In genomic region chrX:19133784-19134183, GRCh38 we compare ENCODE assay signal across 30 cellular contexts. TPM values are rescaled to one million over a fixed set of nuclear protein-coding genes. Genes with fewer than 3 reads are reported as not detected.
"Had no signal": no experiment of that assay in that cellular context is flagged by ENCODE, and none has a peak within 500 bp of the region (broad histone marks: within the 10 kb centered on the region; RNA-seq: fewer than 3 reads in every experiment).

No MANE protein-coding gene starts in this region.

- H2AFZ ChIP-seq: hepatocyte had no signal

- H3K4me1 Mint-ChIP-seq: mesothelial cell of epicardium; naive thymus-derived CD4-positive, alpha-beta T cell; neural crest cell; stimulated activated naive B cell treated with anti-CD40 and anti-IgM and Interleukin-4, amounts not matched to agents 10 μg/mL and 1 μg/mL and 100 μg/mL, for 72 hours had no signal

- H3K27ac Mint-ChIP-seq: mesothelial cell of epicardium; naive thymus-derived CD4-positive, alpha-beta T cell; natural killer cell treated with Interleukin-12 subunit alpha and Interleukin-12 subunit beta and Interleukin-15 and Interleukin-18, amount 100 ng/mL, for 72 hours; stimulated activated naive B cell treated with anti-CD40 and anti-IgM and Interleukin-4, amounts not matched to agents 10 μg/mL and 1 μg/mL and 100 μg/mL, for 72 hours had no signal

- H3K36me3 ChIP-seq: left ventricle myocardium inferior, pancreas, prostate gland, sigmoid colon, spleen, stomach, thyroid gland, transverse colon, upper lobe of left lung, vagina had no signal

- H3K4me3 ChIP-seq: hepatocyte, left ventricle myocardium inferior, lung, mucosa of descending colon, pancreas, prostate gland, sigmoid colon, spleen, stomach, testis, thyroid gland, transverse colon, upper lobe of left lung, vagina had no signal

- H3K4me1 ChIP-seq: left ventricle myocardium inferior, pancreas, prostate gland, sigmoid colon, spleen, stomach, testis, thyroid gland, transverse colon, upper lobe of left lung, vagina had no signal

- H3K4me3 Mint-ChIP-seq: mesothelial cell of epicardium; naive thymus-derived CD4-positive, alpha-beta T cell; natural killer cell treated with Interleukin-12 subunit alpha and Interleukin-12 subunit beta and Interleukin-15 and Interleukin-18, amount 100 ng/mL, for 72 hours; neural crest cell; stimulated activated naive B cell treated with anti-CD40 and anti-IgM and Interleukin-4, amounts not matched to agents 10 μg/mL and 1 μg/mL and 100 μg/mL, for 72 hours had no signal

- ATAC-seq: mucosa of descending colon; naive thymus-derived CD4-positive, alpha-beta T cell; natural killer cell treated with Interleukin-12 subunit alpha and Interleukin-12 subunit beta and Interleukin-15 and Interleukin-18, amount 100 ng/mL, for 72 hours; pancreas; right cardiac atrium; stimulated activated naive B cell treated with anti-CD40 and anti-IgM and Interleukin-4, amounts not matched to agents 10 μg/mL and 1 μg/mL and 100 μg/mL, for 72 hours; stimulated activated naive CD8-positive, alpha-beta T cell treated with anti-CD3 and anti-CD28 coated beads, Interleukin-15, Interleukin-2, amounts not matched to agents 100 U/mL and 50 U/mL, for 24 hours had no signal

- H3K27me3 ChIP-seq: hepatocyte, sigmoid colon, spleen, stomach, testis, thyroid gland, transverse colon, upper lobe of left lung, vagina had no signal

- H3K9me3 Mint-ChIP-seq: natural killer cell treated with Interleukin-12 subunit alpha and Interleukin-12 subunit beta and Interleukin-15 and Interleukin-18, amount 100 ng/mL, for 72 hours; stimulated activated naive B cell treated with anti-CD40 and anti-IgM and Interleukin-4, amounts not matched to agents 10 μg/mL and 1 μg/mL and 100 μg/mL, for 72 hours had no signal

- H3K4me2 ChIP-seq: hepatocyte had no signal

- DNase-seq: islet precursor cell; left ventricle myocardium inferior; mesendoderm; mucosa of descending colon; naive thymus-derived CD4-positive, alpha-beta T cell; nucleus accumbens; pancreas; posterior cingulate gyrus; retina; right cardiac atrium; sigmoid colon; small intestine; spleen; stimulated activated CD4-positive, alpha-beta T cell treated with anti-CD3 and anti-CD28 coated beads, Interleukin-4, amount 100 ng/mL, for 4 hours; stimulated activated CD8-positive, alpha-beta memory T cell treated with anti-CD3 and anti-CD28 coated beads, Interleukin-4, amount 100 ng/mL, for 48 hours; stimulated activated naive B cell treated with anti-CD40 and anti-IgM and Interleukin-4, amounts not matched to agents 10 μg/mL and 1 μg/mL and 100 μg/mL, for 72 hours; stimulated activated naive CD8-positive, alpha-beta T cell treated with anti-CD3 and anti-CD28 coated beads, Interleukin-15, Interleukin-2, amounts not matched to agents 100 U/mL and 50 U/mL, for 24 hours; stomach; testis; thyroid gland; transverse colon; upper lobe of left lung had no signal

- H3K36me3 Mint-ChIP-seq: mesothelial cell of epicardium; naive thymus-derived CD4-positive, alpha-beta T cell; natural killer cell treated with Interleukin-12 subunit alpha and Interleukin-12 subunit beta and Interleukin-15 and Interleukin-18, amount 100 ng/mL, for 72 hours; stimulated activated naive B cell treated with anti-CD40 and anti-IgM and Interleukin-4, amounts not matched to agents 10 μg/mL and 1 μg/mL and 100 μg/mL, for 72 hours had no signal

- FAIRE-seq: pancreas, small intestine had no signal

- H3K27ac ChIP-seq: hepatocyte, left ventricle myocardium inferior, pancreas, prostate gland, sigmoid colon, spleen, stomach, testis, thyroid gland, transverse colon, upper lobe of left lung, vagina had no signal

- H3K79me2 ChIP-seq: hepatocyte had no signal

- H3K9me3 ChIP-seq: left ventricle myocardium inferior, mucosa of descending colon, pancreas, prostate gland, sigmoid colon, spleen, stomach, testis, thyroid gland, transverse colon, upper lobe of left lung, vagina had no signal

RNA-seq across cellular contexts. Expression of gene ADGRG2, which starts 11.5 kb away (rescaled TPM):
- total RNA-seq: myocyte; naive thymus-derived CD4-positive, alpha-beta T cell had no signal
